In the genomic region with DNA sequence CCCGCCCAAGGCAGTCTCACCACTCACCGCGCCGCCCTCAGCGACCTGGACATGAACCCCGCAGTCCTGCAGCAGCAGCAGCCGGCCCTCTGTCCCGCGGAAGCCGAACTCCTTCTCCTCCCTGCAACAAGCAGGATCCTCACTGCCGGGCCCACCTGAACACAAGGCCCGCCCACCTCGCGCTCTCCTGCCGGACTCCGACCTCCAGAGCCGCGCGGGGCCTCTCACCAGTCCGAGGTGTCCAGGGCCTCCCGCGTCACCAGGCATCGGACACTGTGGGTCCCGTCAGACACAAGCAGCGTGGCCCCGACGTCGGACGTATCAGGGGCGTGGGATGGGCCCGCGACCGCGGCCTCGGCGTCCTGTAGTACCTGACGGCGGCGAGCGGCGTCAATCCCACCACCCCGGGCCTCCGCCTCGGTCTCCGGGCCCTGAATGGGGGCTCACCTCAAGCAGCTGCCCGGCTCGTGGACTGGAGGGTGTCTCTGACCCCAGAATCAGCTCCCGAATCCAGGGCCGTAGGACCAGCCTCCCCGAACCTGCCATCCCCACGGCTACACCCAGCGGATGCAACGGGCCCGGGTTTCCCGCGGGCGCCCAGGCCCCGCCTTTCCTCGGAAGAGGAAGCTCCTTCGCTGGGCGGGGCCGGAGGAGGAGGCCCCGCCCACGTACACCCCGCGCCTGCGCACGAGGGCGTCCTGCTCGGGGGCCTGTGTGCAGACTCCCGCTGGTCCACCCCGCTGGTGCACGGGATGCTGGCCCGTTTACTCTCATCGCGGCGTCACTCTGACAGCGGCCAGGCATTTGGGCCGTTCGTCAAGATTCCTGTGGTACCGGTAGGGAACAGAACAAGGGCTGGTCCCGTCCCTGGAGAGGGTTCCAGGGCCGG, we compare ENCODE assay signal across 8 cellular contexts. TPM values are rescaled to one million over a fixed set of nuclear protein-coding genes. Genes with fewer than 3 reads are reported as not detected.
DNase-seq lines count a peak whose midpoint lies in the region; TF ChIP-seq lines count a peak whose summit lies in the region.

A gene (minus strand): TSS at position 586 of the 889 bp plus-strand sequence. CDS start 40 bp downstream, at position 546.

- H3K9me3 ChIP-seq in GM23248 (ENCODE audit: low read depth) (no peaks in the 10 kb centered on the region), SJCRH30 (replicated peaks) (no peaks in the 10 kb centered on the region), neural progenitor cell (ENCODE audit: low read depth) (no peaks in the 10 kb centered on the region)

- H3K4me2 ChIP-seq in GM23248 (ENCODE audit: unreplicated experiment) (peak within 1 kb of the TSS; percentile 81), neural progenitor cell (peak within 1 kb of the TSS; percentile 79)

- peak within 1 kb of the TSS; percentile 94 for H3K4me3 Mint-ChIP-seq in neural progenitor cell

- H3K4me1 Mint-ChIP-seq in neural progenitor cell: peaks cover 15% of the 10 kb centered on the region

- no peaks in the 10 kb centered on the region for H3K9me3 Mint-ChIP-seq in neural progenitor cell

- no peaks in the 10 kb centered on the region for H3K27me3 ChIP-seq in GM23248 (replicated peaks; ENCODE audit: insufficient read depth)
- H3K27me3 ChIP-seq in SJCRH30: no peaks in the 10 kb centered on the region
- H3K27me3 ChIP-seq in neural progenitor cell: peaks cover 7% of the 10 kb centered on the region

- H3K4me1 ChIP-seq in GM23248 (ENCODE audit: insufficient read depth): no peaks in the 10 kb centered on the region
- H3K4me1 ChIP-seq in SJCRH30: no peaks in the 10 kb centered on the region
- H3K4me1 ChIP-seq in neural progenitor cell: peaks cover 8% of the 10 kb centered on the region

- H2AFZ ChIP-seq in GM23248 (peak within 1 kb of the TSS; percentile 97), neural progenitor cell (replicated peaks) (peak within 1 kb of the TSS; percentile 92)

- H3K9ac ChIP-seq in GM23248: peak within 1 kb of the TSS; percentile 91
- peak within 1 kb of the TSS; percentile 54 for H3K9ac ChIP-seq in neural progenitor cell

- no peaks in the 10 kb centered on the region for H3K9me2 ChIP-seq in GM23248 (ENCODE audit: insufficient read depth)

- peaks cover 8% of the 10 kb centered on the region for H3K36me3 Mint-ChIP-seq in neural progenitor cell

- H3K27ac Mint-ChIP-seq in neural progenitor cell: no peak within 1 kb of the TSS

- H3F3A ChIP-seq in GM23248 (ENCODE audit: insufficient read depth): no peaks in the 10 kb centered on the region
- peaks cover 21% of the 10 kb centered on the region for H3F3A ChIP-seq in neural progenitor cell (ENCODE audit: low read depth)

- peaks cover 14% of the 10 kb centered on the region for H3K79me2 ChIP-seq in GM23248 (ENCODE audit: insufficient read depth)
- peaks cover 8% of the 10 kb centered on the region for H3K79me2 ChIP-seq in neural progenitor cell (ENCODE audit: low read depth)

- DNase-seq in ELR (ENCODE audit: low read depth): peak; percentile 92
- peak; percentile 97 for DNase-seq in GM23248
- peak; percentile 73 to 79 for DNase-seq in Kasumi-1 (lab: John Stamatoyannopoulos, UW)
- DNase-seq in SJCRH30: peak; percentile 79 to 88
- peak; percentile 91 for DNase-seq in activated gamma-delta T cell treated with anti-CD3 and anti-CD28 coated beads, Interleukin-2, amount 50 U/mL, for 16 hours (ENCODE audit: low read depth)
- DNase-seq in fibroblast of villous mesenchyme (ENCODE audit: low read depth): peak; percentile 90
- DNase-seq in neural progenitor cell (ENCODE audit: low spot score): peak; percentile 95
- peak; percentile 80 for DNase-seq in stromal cell of bone marrow (ENCODE audit: low read depth)

- in situ Hi-C loops in GM23248 (cut with MboI): no loop called here

- H4K20me1 ChIP-seq in GM23248 (ENCODE audit: insufficient read depth) (no peaks in the 10 kb centered on the region), neural progenitor cell (ENCODE audit: low read depth) (peaks cover 68% of the 10 kb centered on the region)

- WGBS in GM23248 (ENCODE audit: low coverage in 1 of 2, low lambda C conversion rate in 2 of 2, missing lambda C conversion rate in 2 of 2), 2 experiments: 2% methylated on average over 73 to 82 of the region's 83 CpGs

- TF ChIP-seq CTCF in fibroblast of villous mesenchyme (IDR thresholded peaks at IDR 0.05; ENCODE audit: insufficient read depth, low read depth, low read length) (no peak), neural progenitor cell (IDR thresholded peaks at IDR 0.05) (no peak)

- H3K27ac ChIP-seq in GM23248 (peak within 1 kb of the TSS; percentile 92), SJCRH30 (peak within 1 kb of the TSS; percentile 9; the same call in 1 of the 2 replicates), neural progenitor cell (peak within 1 kb of the TSS; percentile 66)

- H3K36me3 ChIP-seq in GM23248 (ENCODE audit: low read depth) (no peaks in the 10 kb centered on the region), SJCRH30 (no peaks in the 10 kb centered on the region), neural progenitor cell (no peaks in the 10 kb centered on the region)

- peaks cover 10% of the 10 kb centered on the region for H3K27me3 Mint-ChIP-seq in neural progenitor cell (ENCODE audit: insufficient read depth, low read depth)

- H3K4me3 ChIP-seq in GM23248: peak within 1 kb of the TSS; percentile 92
- peak within 1 kb of the TSS; percentile 71 for H3K4me3 ChIP-seq in SJCRH30
- peak within 1 kb of the TSS; percentile 92 for H3K4me3 ChIP-seq in fibroblast of villous mesenchyme (ENCODE audit: low read depth, low read length)
- peak within 1 kb of the TSS; percentile 77 for H3K4me3 ChIP-seq in neural progenitor cell

RNA-seq across cellular contexts. Expression of the gene that starts here (rescaled TPM):
- 25.8 and 33.4 TPM in 2 replicates for total RNA-seq in GM23248 (2014; rRNA removed; shearing (Covaris generic))
- 24.0 and 25.2 TPM in 2 replicates for polyA plus RNA-seq in GM23248 (2016; fragmentation: Nextera tagmentation; extraction: Ambion mirVana)
- total RNA-seq in SJCRH30 (2014; rRNA removed; shearing (Covaris generic)): 13.7 and 15.5 TPM in 2 replicates
- total RNA-seq in fibroblast of villous mesenchyme (15.1 and 19.3 TPM in 2 replicates), neural progenitor cell (ENCODE audit: low replicate concordance) (11.5 and 31.7 TPM in 2 replicates)

Comparison
In these comparisons a context has a peak if more than half of its experiments do, and no peak if none do; other contexts are left out.
1. Peak in every context shown above with its lines: DNase-seq, H3K4me3 ChIP-seq and H3K27ac ChIP-seq.
2. H3K27ac ChIP-seq: peak in every context shown above with its lines; median percentile 92 in GM23248; 66 in neural progenitor cell; 9 in SJCRH30.